Comparison of ENCODE assay signal across 12 cellular contexts in the genomic region with DNA sequence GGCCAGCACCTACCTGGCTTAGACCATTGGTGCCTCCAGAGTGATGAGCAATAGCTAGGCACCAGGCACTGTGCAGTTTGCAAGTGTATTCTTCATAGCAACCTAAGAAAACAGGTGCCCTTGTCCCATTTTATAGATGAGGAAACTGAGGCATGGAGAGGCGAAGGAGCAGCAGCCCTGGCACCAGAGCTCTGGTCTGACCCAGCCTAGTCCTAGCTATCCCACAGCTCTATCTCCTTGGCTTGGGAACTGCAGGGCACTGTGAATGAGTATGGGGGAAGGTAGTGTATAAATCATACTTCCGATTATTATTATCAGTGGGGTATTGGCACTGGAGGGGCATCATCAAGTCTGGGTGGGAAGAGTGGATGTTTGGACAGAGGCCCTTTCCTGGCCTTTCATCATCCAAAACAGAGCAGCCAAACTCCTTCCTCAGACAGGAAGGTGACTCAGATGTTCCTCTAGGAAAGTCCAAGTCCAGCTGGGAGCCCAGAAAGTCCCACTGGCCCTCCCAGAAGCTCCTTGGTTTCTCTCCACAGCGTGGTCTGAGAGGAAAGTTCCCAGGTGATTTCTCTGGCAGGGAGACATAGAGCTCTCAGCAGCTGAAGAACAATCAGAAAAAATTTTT. TPM values are rescaled to one million over a fixed set of nuclear protein-coding genes. Genes with fewer than 3 reads are reported as not detected.
DNase-seq lines count a peak whose midpoint lies in the region; ATAC-seq lines count a peak whose summit lies in the region.
"Had no signal": no experiment of that assay in that cellular context is flagged by ENCODE, and none has a peak within 500 bp of the region (broad histone marks: within the 10 kb centered on the region; RNA-seq: fewer than 3 reads in every experiment).

No MANE protein-coding gene starts in this region.

- H3K18ac ChIP-seq in mesendoderm (ENCODE audit: low read length): no peak overlapping the region

- H3K79me1 ChIP-seq in mesendoderm (ENCODE audit: low read length): no peaks in the 10 kb centered on the region

- no peak overlapping the region for H4K8ac ChIP-seq in mesendoderm (ENCODE audit: low read depth, low read length)

- H3K27me3 ChIP-seq in mesendoderm (ENCODE audit: insufficient read depth, low read length, poor library complexity): no peaks in the 10 kb centered on the region

- H3K9ac ChIP-seq in mesendoderm (ENCODE audit: low read length): no peak overlapping the region

- H3K4me2 ChIP-seq in mesendoderm (ENCODE audit: low read length): no peak overlapping the region

- H2BK5ac ChIP-seq in mesendoderm (ENCODE audit: low read length): no peak overlapping the region

- H2AK5ac ChIP-seq in mesendoderm (ENCODE audit: low read length): no peak overlapping the region

- no peak overlapping the region for H3K4me3 ChIP-seq in mesendoderm (ENCODE audit: low read length)

- H2BK120ac ChIP-seq in mesendoderm (ENCODE audit: low read depth, low read length): no peak overlapping the region

- no peaks in the 10 kb centered on the region for H3K79me2 ChIP-seq in mesendoderm (ENCODE audit: control insufficient read depth, insufficient read depth, low read length)

- ATAC-seq in HG03432 (IDR thresholded peaks at IDR 0.05; ENCODE audit: unreplicated experiment): no peak

- WGBS in mesendoderm (ENCODE audit: extremely low coverage, insufficient coverage, low lambda C conversion rate): no CpG with 5 or more reads among the region's 3 CpGs

- H2BK15ac ChIP-seq in mesendoderm (replicated peaks; ENCODE audit: low read depth): no peak overlapping the region

- H3K23ac ChIP-seq in mesendoderm (ENCODE audit: low read length): no peak overlapping the region

- peak; percentile 71 for DNase-seq in 8988T
- DNase-seq in LoVo (ENCODE audit: low spot score): peak; percentile 53
- peak; percentile 50 for DNase-seq in epidermal melanocyte (ENCODE audit: insufficient read length, low spot score)
- peak; percentile 65 for DNase-seq in mesendoderm
- no peak for DNase-seq in cerebellar nuclear complex (lab: John Stamatoyannopoulos, UW)
- no peak for DNase-seq in NCI-H1105 treated with DMSO at 0.1 percent for 48 hours (lab: John Stamatoyannopoulos, UW)
- DNase-seq in NCI-H128 (lab: John Stamatoyannopoulos, UW; ENCODE audit: unreplicated experiment): no peak
- DNase-seq: activated CD4-positive, alpha-beta T cell treated with anti-CD3 and anti-CD28 coated beads, Interleukin-2, amount 50 U/mL, for 4 hours; NCI-H446 treated with DMSO at 0.1 percent for 48 hours; stimulated activated CD4-positive, alpha-beta T cell treated with anti-CD3 and anti-CD28 coated beads, Interleukin-12 subunit alpha, Interleukin-12 subunit beta, amount 100 ng/mL, for 4 hours had no signal

- H3K56ac ChIP-seq in mesendoderm (ENCODE audit: low read length): no peak overlapping the region

- H3K27ac ChIP-seq in mesendoderm (ENCODE audit: low read depth, low read length): no peak overlapping the region
- H3K27ac ChIP-seq: C4-2B had no signal

- H3K36me3 ChIP-seq in mesendoderm (ENCODE audit: control insufficient read depth, insufficient read depth, low read length): no peaks in the 10 kb centered on the region

- peaks cover 2% of the 10 kb centered on the region for H3K4me1 ChIP-seq in mesendoderm (ENCODE audit: control insufficient read depth, low read depth, low read length)

- H3K4ac ChIP-seq in mesendoderm (ENCODE audit: low read depth, low read length): no peak overlapping the region

- H4K5ac ChIP-seq in mesendoderm (ENCODE audit: low read length): no peak overlapping the region

RNA-seq across cellular contexts. Expression of gene PLLP, which starts 32.0 kb away (rescaled TPM):
- polyA plus RNA-seq in mesendoderm (2013, experiment 1 of 2): 0.97 TPM
- polyA plus RNA-seq in mesendoderm (2013, experiment 2 of 2): 0.91 TPM

RNA-seq across cellular contexts. Expression of gene CCL22, which starts 42.1 kb away (rescaled TPM):
- polyA plus RNA-seq in mesendoderm (2013, experiment 1 of 2): 0.03 TPM
- 0.01 TPM for polyA plus RNA-seq in mesendoderm (2013, experiment 2 of 2)

RNA-seq across cellular contexts. Expression of gene CX3CL1, which starts 55.8 kb away (rescaled TPM):
- polyA plus RNA-seq in mesendoderm (2013, experiment 1 of 2): 0.80 TPM
- polyA plus RNA-seq in mesendoderm (2013, experiment 2 of 2): 0.69 TPM

Comparison
In these comparisons a context has a peak if more than half of its experiments do, and no peak if none do; other contexts are left out.
1. DNase-seq: peak in 8988T (single experiment), LoVo (single experiment), epidermal melanocyte (single experiment) and mesendoderm (single experiment); none in cerebellar nuclear complex (0 of 2), NCI-H1105 treated with DMSO at 0.1 percent for 48 hours (single experiment) and NCI-H128 (single experiment).